Comparison of ENCODE assay signal across 20 cellular contexts in genomic region chr15:56811586-56811985, GRCh38.
"Had no signal": no experiment of that assay in that cellular context is flagged by ENCODE, and none has a peak within 500 bp of the region (broad histone marks: within the 10 kb centered on the region; RNA-seq: fewer than 3 reads in every experiment).

No MANE protein-coding gene starts in this region.

- ATAC-seq: activated CD8-positive, alpha-beta T cell treated with anti-CD3 and anti-CD28 coated beads for 36 hours; stimulated activated naive CD8-positive, alpha-beta T cell treated with anti-CD3 and anti-CD28 coated beads, Interleukin-15, amount 100 ng/mL, for 72 hours had no signal

- H3K4me1 Mint-ChIP-seq: central memory CD8-positive, alpha-beta T cell; stimulated activated naive CD8-positive, alpha-beta T cell treated with anti-CD3 and anti-CD28 coated beads, Interleukin-15, amount 100 ng/mL, for 72 hours had no signal

- FAIRE-seq: small intestine had no signal

- H3K27ac Mint-ChIP-seq: activated CD4-positive, alpha-beta T cell treated with anti-CD3 and anti-CD28 coated beads, Interleukin-2, amount 10 ng/mL, durations not matched to agents 24 days and 14 days; activated CD8-positive, alpha-beta T cell treated with anti-CD3 and anti-CD28 coated beads for 36 hours; activated naive CD8-positive, alpha-beta T cell treated with anti-CD3 and anti-CD28 coated beads, Interleukin-2, amount 10 ng/mL, durations not matched to agents 7 days and 5 days; activated T-cell treated with anti-CD3 and anti-CD28 coated beads, Interleukin-2, amount 50 U/mL, for 24 hours; activated T-helper 2 cell treated with anti-CD3 and anti-CD28 coated beads, Interferon-gamma antibody, Interleukin-2, Interleukin-4, amounts not matched to agents 10 μg/mL and 5 μg/mL and 100 μg/mL, durations not matched to agents 14 hours and 24 hours and 36 hours; brain; stimulated activated naive CD8-positive, alpha-beta T cell treated with anti-CD3 and anti-CD28 coated beads, Interleukin-15, amount 100 ng/mL, for 72 hours; type B pancreatic cell had no signal

- H3K36me3 Mint-ChIP-seq: type B pancreatic cell had no signal

- DNase-seq: activated CD4-positive, alpha-beta T cell treated with anti-CD3 and anti-CD28 coated beads, Interleukin-2, amount 10 ng/mL, durations not matched to agents 24 days and 14 days; activated CD4-positive, CD25-positive, alpha-beta regulatory T cell; activated CD8-positive, alpha-beta T cell treated with anti-CD3 and anti-CD28 coated beads for 36 hours; activated naive CD4-positive, alpha-beta T cell treated with Interleukin-2 at 50 U/mL for 16 hours; activated naive CD8-positive, alpha-beta T cell treated with anti-CD3 and anti-CD28 coated beads, Interleukin-2, amount 10 ng/mL, durations not matched to agents 7 days and 5 days; activated T-cell treated with anti-CD3 and anti-CD28 coated beads, Interleukin-2, amount 50 U/mL, for 24 hours; amygdala; effector memory CD4-positive, alpha-beta T cell; glutamatergic neuron; hypothalamus; islet precursor cell; occipital lobe; right cardiac atrium; small intestine; stimulated activated CD4-positive, alpha-beta T cell treated with anti-CD3 and anti-CD28 coated beads, Interleukin-4, amount 100 ng/mL, for 1 hour; stimulated activated naive CD8-positive, alpha-beta T cell treated with anti-CD3 and anti-CD28 coated beads, Interleukin-15, amount 100 ng/mL, for 72 hours had no signal

- H3K4me3 Mint-ChIP-seq: activated CD4-positive, alpha-beta T cell treated with anti-CD3 and anti-CD28 coated beads, Interleukin-2, amount 10 ng/mL, durations not matched to agents 24 days and 14 days; activated CD8-positive, alpha-beta T cell treated with anti-CD3 and anti-CD28 coated beads for 36 hours; activated naive CD8-positive, alpha-beta T cell treated with anti-CD3 and anti-CD28 coated beads, Interleukin-2, amount 10 ng/mL, durations not matched to agents 7 days and 5 days; activated T-cell treated with anti-CD3 and anti-CD28 coated beads, Interleukin-2, amount 50 U/mL, for 24 hours; brain; central memory CD8-positive, alpha-beta T cell; stimulated activated naive CD8-positive, alpha-beta T cell treated with anti-CD3 and anti-CD28 coated beads, Interleukin-15, amount 100 ng/mL, for 72 hours; type B pancreatic cell had no signal

- H3K27me3 Mint-ChIP-seq: activated CD4-positive, alpha-beta T cell treated with anti-CD3 and anti-CD28 coated beads, Interleukin-2, amount 10 ng/mL, durations not matched to agents 24 days and 14 days; activated CD8-positive, alpha-beta T cell treated with anti-CD3 and anti-CD28 coated beads for 36 hours; activated naive CD8-positive, alpha-beta T cell treated with anti-CD3 and anti-CD28 coated beads, Interleukin-2, amount 10 ng/mL, durations not matched to agents 7 days and 5 days; activated T-cell treated with anti-CD3 and anti-CD28 coated beads, Interleukin-2, amount 50 U/mL, for 24 hours; brain; stimulated activated naive CD8-positive, alpha-beta T cell treated with anti-CD3 and anti-CD28 coated beads, Interleukin-15, amount 100 ng/mL, for 72 hours; type B pancreatic cell had no signal
